In genomic region chr6:5996701-5997419, GRCh38 we compare ENCODE assay signal across 8 cellular contexts. TPM values are rescaled to one million over a fixed set of nuclear protein-coding genes. Genes with fewer than 3 reads are reported as not detected.
DNase-seq lines count a peak whose midpoint lies in the region; ATAC-seq and TF ChIP-seq lines count a peak whose summit lies in the region.

No MANE protein-coding gene starts in this region.

- peak overlapping the region; percentile 73 for H3K27ac ChIP-seq in upper lobe of right lung

- DNase-seq in NCI-H345 (lab: John Stamatoyannopoulos, UW) (peak; percentile 22), NCI-H345 treated with DMSO at 0.1 percent for 48 hours (lab: John Stamatoyannopoulos, UW; ENCODE audit: unreplicated experiment) (no peak), NCI-H748 (lab: John Stamatoyannopoulos, UW; ENCODE audit: unreplicated experiment) (peak; percentile 86), cerebellum (ENCODE audit: low spot score) (peak; percentile 57), lung microvascular endothelial cell (ENCODE audit: low read depth in 2 of 2) (peak; percentile 53 to 61), upper lobe of right lung (no peak)
- no peak for DNase-seq in activated effector memory CD4-positive, alpha-beta T cell treated with anti-CD3 and anti-CD28 coated beads, Interleukin-2, amount 50 U/mL, for 16 hours

- TF ChIP-seq CTCF in upper lobe of right lung (IDR thresholded peaks at IDR 0.05) = no peak

- intact Hi-C loops in upper lobe of right lung (cut with DNase I) = no loop called here

- H3K4me3 ChIP-seq in upper lobe of right lung = peak overlapping the region; percentile 68

- H3K36me3 ChIP-seq in upper lobe of right lung = no peaks in the 10 kb centered on the region

- no peaks in the 10 kb centered on the region for H3K9me3 ChIP-seq in upper lobe of right lung

- H3K27me3 ChIP-seq in upper lobe of right lung = peaks cover 98% of the 10 kb centered on the region

- peak; percentile 9 for ATAC-seq in upper lobe of right lung
- ATAC-seq in GM19455 (IDR thresholded peaks at IDR 0.05; ENCODE audit: unreplicated experiment) = no peak

- H3K4me1 ChIP-seq in upper lobe of right lung = peaks cover 21% of the 10 kb centered on the region

RNA-seq across cellular contexts. Expression of gene NRN1, which starts 9.9 kb away (rescaled TPM):
- total RNA-seq in cerebellum (55.1 TPM), lung microvascular endothelial cell (28.1 and 41.9 TPM in 2 replicates), upper lobe of right lung (24.4 TPM)

Comparison
In these comparisons a context has a peak if more than half of its experiments do, and no peak if none do; other contexts are left out.
1. DNase-seq: peak in NCI-H345 (single experiment), NCI-H748 (single experiment), cerebellum (single experiment) and lung microvascular endothelial cell (2 of 2); none in NCI-H345 treated with DMSO at 0.1 percent for 48 hours (single experiment), upper lobe of right lung (single experiment) and activated effector memory CD4-positive, alpha-beta T cell treated with anti-CD3 and anti-CD28 coated beads, Interleukin-2, amount 50 U/mL, for 16 hours (single experiment).